ENCODE assay signal across 28 cellular contexts in the genomic region with DNA sequence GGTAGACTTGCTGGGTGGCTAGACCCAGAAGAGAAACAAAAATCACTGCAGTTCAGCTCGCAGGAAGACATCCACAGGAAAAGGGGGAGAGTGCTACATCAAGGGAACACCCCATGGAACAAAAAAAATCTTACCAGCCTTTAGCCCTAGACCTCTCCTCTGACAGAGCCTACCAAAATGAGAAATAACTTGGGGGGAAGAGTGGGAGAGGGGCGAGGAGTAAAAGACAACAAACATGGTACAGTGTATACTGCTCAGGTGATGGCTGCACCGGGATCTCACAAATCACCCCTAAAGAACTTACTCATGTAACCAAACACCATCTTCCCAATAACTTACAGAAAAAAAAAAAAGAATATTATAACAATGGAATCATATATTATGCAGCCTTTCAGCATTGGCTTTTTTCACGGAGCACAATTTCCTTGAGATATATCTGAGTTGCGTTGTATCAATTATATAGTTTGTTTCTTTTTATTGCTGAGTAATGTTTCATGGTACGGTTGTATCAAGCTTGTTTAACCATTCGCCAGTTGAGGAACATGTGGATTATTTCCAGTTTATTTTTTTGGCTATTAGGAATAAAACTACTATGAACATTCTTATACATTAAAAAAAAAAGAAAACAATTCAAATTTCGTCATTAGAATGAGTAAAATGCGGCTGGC.
"Had no signal": no experiment of that assay in that cellular context is flagged by ENCODE, and none has a peak within 500 bp of the region (broad histone marks: within the 10 kb centered on the region; RNA-seq: fewer than 3 reads in every experiment).

No MANE protein-coding gene starts in this region.

- H3K27ac Mint-ChIP-seq: stimulated activated effector memory CD8-positive, alpha-beta T cell treated with anti-CD3 and anti-CD28 coated beads, Interleukin-12 subunit alpha, Interleukin-12 subunit beta, amount 100 ng/mL, for 72 hours; stimulated activated memory B cell treated with anti-CD40 and anti-IgM and Interleukin-4, amounts not matched to agents 10 μg/mL and 1 μg/mL and 100 μg/mL, for 72 hours; stimulated activated naive B cell treated with anti-CD40 and anti-IgM and Interleukin-4, amounts not matched to agents 10 μg/mL and 1 μg/mL and 100 μg/mL, for 72 hours; stimulated activated naive CD8-positive, alpha-beta T cell treated with anti-CD3 and anti-CD28 coated beads, Interleukin-15, amount 100 ng/mL, for 72 hours; stimulated activated naive CD8-positive, alpha-beta T cell treated with anti-CD3 and anti-CD28 coated beads, Interleukin-15, Interleukin-2, amounts not matched to agents 100 ng/mL and 50 ng/mL, for 24 hours; type B pancreatic cell had no signal

- H3K36me3 ChIP-seq: stomach, suprapubic skin, thoracic aorta, thyroid gland, tibial artery, tibial nerve, transverse colon, upper lobe of left lung, upper lobe of right lung, uterus, vagina had no signal

- H3K9me3 ChIP-seq: suprapubic skin, testis, thoracic aorta, thyroid gland, tibial artery, tibial nerve, transverse colon, upper lobe of left lung, upper lobe of right lung, uterus, vagina had no signal

- DNase-seq: stimulated activated CD4-positive, alpha-beta T cell treated with anti-CD3 and anti-CD28 coated beads, Interleukin-2, amount 100 ng/mL, for 48 hours; stimulated activated CD4-positive, alpha-beta T cell treated with anti-CD3 and anti-CD28 coated beads, Interleukin-4, amount 100 ng/mL, for 1 hour; stimulated activated CD4-positive, alpha-beta T cell treated with anti-CD3 and anti-CD28 coated beads, Interleukin-4, amount 100 ng/mL, for 24 hours; stimulated activated CD4-positive, alpha-beta T cell treated with anti-CD3 and anti-CD28 coated beads, Interleukin-4, amount 100 ng/mL, for 4 hours; stimulated activated CD8-positive, alpha-beta memory T cell treated with anti-CD3 and anti-CD28 coated beads, Interleukin-4, amount 100 ng/mL, for 48 hours; stimulated activated naive B cell treated with anti-CD40 and anti-IgM and Interleukin-4, amounts not matched to agents 10 μg/mL and 1 μg/mL and 100 μg/mL, for 72 hours; stimulated activated naive CD4-positive, alpha-beta T cell; stimulated activated naive CD4-positive, alpha-beta T cell treated with Interleukin-2 at 50 U/mL for 16 hours; stimulated activated naive CD8-positive, alpha-beta T cell treated with anti-CD3 and anti-CD28 coated beads, Interleukin-15, amount 100 ng/mL, for 72 hours; stimulated activated naive CD8-positive, alpha-beta T cell treated with anti-CD3 and anti-CD28 coated beads, Interleukin-15, Interleukin-2, amounts not matched to agents 100 U/mL and 50 U/mL, for 24 hours; stomach; substantia nigra; testis; thyroid gland; tibial artery; transverse colon; trophoblast cell; upper lobe of left lung; upper lobe of right lung; uterus had no signal

- H3K27me3 Mint-ChIP-seq: stimulated activated naive B cell treated with anti-CD40 and anti-IgM and Interleukin-4, amounts not matched to agents 10 μg/mL and 1 μg/mL and 100 μg/mL, for 72 hours had no signal

- H3K4me3 Mint-ChIP-seq: stimulated activated effector memory CD8-positive, alpha-beta T cell treated with anti-CD3 and anti-CD28 coated beads, Interleukin-12 subunit alpha, Interleukin-12 subunit beta, amount 100 ng/mL, for 72 hours; stimulated activated memory B cell treated with anti-CD40 and anti-IgM and Interleukin-4, amounts not matched to agents 10 μg/mL and 1 μg/mL and 100 μg/mL, for 72 hours; stimulated activated naive B cell treated with anti-CD40 and anti-IgM and Interleukin-4, amounts not matched to agents 10 μg/mL and 1 μg/mL and 100 μg/mL, for 72 hours; stimulated activated naive CD8-positive, alpha-beta T cell treated with anti-CD3 and anti-CD28 coated beads, Interleukin-15, amount 100 ng/mL, for 72 hours; stimulated activated naive CD8-positive, alpha-beta T cell treated with anti-CD3 and anti-CD28 coated beads, Interleukin-15, Interleukin-2, amounts not matched to agents 100 ng/mL and 50 ng/mL, for 24 hours; type B pancreatic cell had no signal

- H3K4me1 Mint-ChIP-seq: stimulated activated effector memory CD8-positive, alpha-beta T cell treated with anti-CD3 and anti-CD28 coated beads, Interleukin-12 subunit alpha, Interleukin-12 subunit beta, amount 100 ng/mL, for 72 hours had no signal

- H3K4me1 ChIP-seq: stomach, suprapubic skin, testis, thyroid gland, tibial artery, tibial nerve, transverse colon, upper lobe of left lung, upper lobe of right lung, uterus, vagina had no signal

- ATAC-seq: stimulated activated effector memory CD8-positive, alpha-beta T cell treated with anti-CD3 and anti-CD28 coated beads, Interleukin-12 subunit alpha, Interleukin-12 subunit beta, amount 100 ng/mL, for 72 hours; stimulated activated memory B cell treated with anti-CD40 and anti-IgM and Interleukin-4, amounts not matched to agents 10 μg/mL and 1 μg/mL and 100 μg/mL, for 72 hours; stimulated activated naive B cell treated with anti-CD40 and anti-IgM and Interleukin-4, amounts not matched to agents 10 μg/mL and 1 μg/mL and 100 μg/mL, for 72 hours; stimulated activated naive CD8-positive, alpha-beta T cell treated with anti-CD3 and anti-CD28 coated beads, Interleukin-15, amount 100 ng/mL, for 72 hours; stimulated activated naive CD8-positive, alpha-beta T cell treated with anti-CD3 and anti-CD28 coated beads, Interleukin-15, Interleukin-2, amounts not matched to agents 100 U/mL and 50 U/mL, for 24 hours; upper lobe of right lung had no signal

- H3K9me3 Mint-ChIP-seq: stimulated activated effector memory CD8-positive, alpha-beta T cell treated with anti-CD3 and anti-CD28 coated beads, Interleukin-12 subunit alpha, Interleukin-12 subunit beta, amount 100 ng/mL, for 72 hours; stimulated activated memory B cell treated with anti-CD40 and anti-IgM and Interleukin-4, amounts not matched to agents 10 μg/mL and 1 μg/mL and 100 μg/mL, for 72 hours; stimulated activated naive CD8-positive, alpha-beta T cell treated with anti-CD3 and anti-CD28 coated beads, Interleukin-15, amount 100 ng/mL, for 72 hours; stimulated activated naive CD8-positive, alpha-beta T cell treated with anti-CD3 and anti-CD28 coated beads, Interleukin-15, Interleukin-2, amounts not matched to agents 100 ng/mL and 50 ng/mL, for 24 hours had no signal

- H3K4me3 ChIP-seq: stomach, suprapubic skin, testis, thoracic aorta, thyroid gland, tibial artery, tibial nerve, transverse colon, upper lobe of left lung, upper lobe of right lung, uterus, vagina had no signal

- H3K27ac ChIP-seq: stomach, suprapubic skin, testis, thoracic aorta, thyroid gland, tibial artery, tibial nerve, transverse colon, upper lobe of left lung, upper lobe of right lung, uterus, vagina had no signal

- H3K27me3 ChIP-seq: testis, thyroid gland, upper lobe of left lung, uterus, vagina had no signal

- H3K36me3 Mint-ChIP-seq: stimulated activated effector memory CD8-positive, alpha-beta T cell treated with anti-CD3 and anti-CD28 coated beads, Interleukin-12 subunit alpha, Interleukin-12 subunit beta, amount 100 ng/mL, for 72 hours; stimulated activated memory B cell treated with anti-CD40 and anti-IgM and Interleukin-4, amounts not matched to agents 10 μg/mL and 1 μg/mL and 100 μg/mL, for 72 hours; stimulated activated naive B cell treated with anti-CD40 and anti-IgM and Interleukin-4, amounts not matched to agents 10 μg/mL and 1 μg/mL and 100 μg/mL, for 72 hours; type B pancreatic cell had no signal
